Comparison of ENCODE assay signal across 13 cellular contexts in the genomic region with DNA sequence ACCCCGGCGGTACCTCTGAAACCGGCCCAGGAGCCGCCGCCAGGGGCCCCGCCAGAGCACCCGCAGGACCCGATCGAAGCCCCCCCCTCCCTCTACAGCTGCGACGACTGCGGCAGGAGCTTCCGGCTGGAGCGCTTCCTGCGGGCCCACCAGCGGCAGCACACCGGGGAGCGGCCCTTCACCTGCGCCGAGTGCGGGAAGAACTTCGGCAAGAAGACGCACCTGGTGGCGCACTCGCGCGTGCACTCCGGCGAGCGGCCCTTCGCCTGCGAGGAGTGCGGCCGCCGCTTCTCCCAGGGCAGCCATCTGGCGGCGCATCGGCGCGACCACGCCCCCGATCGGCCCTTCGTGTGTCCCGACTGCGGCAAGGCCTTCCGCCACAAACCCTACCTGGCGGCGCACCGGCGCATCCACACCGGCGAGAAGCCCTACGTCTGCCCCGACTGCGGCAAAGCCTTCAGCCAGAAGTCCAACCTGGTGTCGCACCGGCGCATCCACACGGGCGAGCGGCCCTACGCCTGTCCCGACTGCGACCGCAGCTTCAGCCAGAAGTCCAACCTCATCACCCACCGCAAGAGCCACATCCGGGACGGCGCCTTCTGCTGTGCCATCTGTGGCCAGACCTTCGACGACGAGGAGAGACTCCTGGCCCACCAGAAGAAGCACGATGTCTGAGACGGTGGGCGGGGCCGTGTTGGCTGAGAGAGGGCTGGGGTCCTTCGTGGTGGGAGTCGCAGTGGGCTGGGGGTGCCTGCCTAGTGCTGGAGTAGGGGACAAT. TPM values are rescaled to one million over a fixed set of nuclear protein-coding genes. Genes with fewer than 3 reads are reported as not detected.
DNase-seq lines count a peak whose midpoint lies in the region; ATAC-seq, FAIRE-seq and TF ChIP-seq lines count a peak whose summit lies in the region.
"Had no signal": no experiment of that assay in that cellular context is flagged by ENCODE, and none has a peak within 500 bp of the region (broad histone marks: within the 10 kb centered on the region; RNA-seq: fewer than 3 reads in every experiment).

No MANE protein-coding gene starts in this region.

- peaks cover 29 to 71% (median 67%) of the 10 kb centered on the region in 4 donors for H3K4me1 Mint-ChIP-seq in naive thymus-derived CD8-positive, alpha-beta T cell
- H3K4me1 Mint-ChIP-seq in type B pancreatic cell (ENCODE audit: unreplicated experiment): peaks cover 52% of the 10 kb centered on the region

- H3K36me3 ChIP-seq in heart right ventricle (peaks cover 0 to 57% (median 28%) of the 10 kb centered on the region in 9 donors), GM12878 (ENCODE audit: control insufficient read depth in 2 of 2, insufficient read depth in 2 of 2, low read length in 1 of 2) (peaks cover 17 to 20% of the 10 kb centered on the region in 2 experiments)

- peak overlapping the region in 2 of 10 donors; percentile 11 for H3K4me3 Mint-ChIP-seq in naive thymus-derived CD8-positive, alpha-beta T cell
- H3K4me3 Mint-ChIP-seq in type B pancreatic cell: peak overlapping the region; percentile 83
- H3K4me3 Mint-ChIP-seq: activated CD8-positive, alpha-beta T cell treated with anti-CD3 and anti-CD28 coated beads, Interleukin-2, amount 10 ng/mL, durations not matched to agents 7 days and 5 days had no signal

- CTCF ChIA-PET in GM12878 (lab: Yijun Ruan, JAX): interaction anchor here (7.7 kb wide), 1 partner anchor 33 kb away, joined by 70 read pairs; a partner anchor contains a TSS

- H3K79me2 ChIP-seq in GM12878 (ENCODE audit: control insufficient read depth, insufficient read depth, low read length): peaks cover 69% of the 10 kb centered on the region

- TF ChIP-seq EP300 in GM12878 (IDR thresholded peaks at IDR 0.05; ENCODE audit: borderline replicate concordance in 1 of 2, control insufficient read depth in 1 of 2, low read depth in 2 of 2, low read length in 2 of 2): no peak

- H3K9me3 ChIP-seq in heart right ventricle (no peaks in the 10 kb centered on the region), GM12878 (replicated peaks; ENCODE audit: control insufficient read depth, insufficient read depth, low read length) (no peaks in the 10 kb centered on the region)

- H3K4me3 ChIP-seq in heart right ventricle (no peak overlapping the region), GM12878 (peak overlapping the region; percentile 58; the same call in 1 of the 2 replicates)
- H3K4me3 ChIP-seq: smooth muscle cell had no signal

- no peak overlapping the region for H2AFZ ChIP-seq in GM12878 (ENCODE audit: control insufficient read depth, low read depth, low read length)

- intact Hi-C loops in heart right ventricle (cut with DNase I) (no loop called here), cardiac septum (cut with DNase I) (no loop called here), GM12878 (cut with micrococcal nuclease; ENCODE audit: unreplicated experiment) (no loop called here)

- H3K9me3 Mint-ChIP-seq in naive thymus-derived CD8-positive, alpha-beta T cell: no peaks in the 10 kb centered on the region
- no peaks in the 10 kb centered on the region for H3K9me3 Mint-ChIP-seq in type B pancreatic cell
- H3K9me3 Mint-ChIP-seq: central memory CD8-positive, alpha-beta T cell had no signal

- TF ChIP-seq CTCF in heart right ventricle (IDR thresholded peaks at IDR 0.05) (no peak), GM12878 (IDR thresholded peaks at IDR 0.05 in 2 of 3, conservative IDR thresholded peaks at IDR 0.05 in 1 of 3; ENCODE audit: control insufficient read depth in 2 of 3, extremely low read depth in 1 of 3, insufficient read depth in 1 of 3, low read depth in 3 of 3, low read length in 3 of 3) (no peak), type B pancreatic cell (conservative IDR thresholded peaks at IDR 0.05) (no peak)

- TF ChIP-seq RAD21 in GM12878 (IDR thresholded peaks at IDR 0.05; ENCODE audit: insufficient read depth, low read depth, low read length): no peak

- H3K27ac ChIP-seq in heart right ventricle (peak overlapping the region in 6 of 10 donors; percentile 11 to 50 (median 42)), GM12878 (ENCODE audit: control insufficient read depth, insufficient read depth) (no peak overlapping the region)

- no peak for FAIRE-seq in GM12878 (lab: Jason Lieb, UNC)

- peak overlapping the region in 6 of 10 donors; percentile 36 to 90 (median 62) for H3K27ac Mint-ChIP-seq in naive thymus-derived CD8-positive, alpha-beta T cell
- H3K27ac Mint-ChIP-seq in type B pancreatic cell: peak overlapping the region; percentile 94
- H3K27ac Mint-ChIP-seq: activated CD8-positive, alpha-beta T cell treated with anti-CD3 and anti-CD28 coated beads, Interleukin-2, amount 10 ng/mL, durations not matched to agents 7 days and 5 days had no signal

- DNase-seq in heart right ventricle (no peak), cardiac septum (ENCODE audit: low spot score) (no peak), GM12878 (ENCODE audit: low read depth, low spot score) (no peak), type B pancreatic cell (ENCODE audit: extremely low spot score, unreplicated experiment) (no peak), ecto neural progenitor cell (ENCODE audit: low spot score) (no peak)
- no peak for DNase-seq in naive thymus-derived CD8-positive, alpha-beta T cell
- DNase-seq: activated CD8-positive, alpha-beta T cell treated with anti-CD3 and anti-CD28 coated beads, Interleukin-2, amount 10 ng/mL, durations not matched to agents 7 days and 5 days; NCI-H2029; SHP77 had no signal

- no peak; the same call in none of the 2 replicates for TF ChIP-seq POLR2A in GM12878 (IDR thresholded peaks at IDR 0.05; ENCODE audit: low read depth, low read length)

- no TSS peak for BruUV-seq in GM12878 (replicated peaks; lab: Mats Ljungman, UMichigan)

- H3K4me2 ChIP-seq in GM12878 (ENCODE audit: control insufficient read depth, insufficient read depth): peak overlapping the region; percentile 58; the same call in 1 of the 2 replicates
- H3K4me2 ChIP-seq: smooth muscle cell had no signal

- RAD21 ChIA-PET in GM12878 (lab: Charles Lee; ENCODE audit: unreplicated experiment): interaction anchor here (2.9 kb wide), 1 partner anchor 34 kb away, joined by 15 read pairs; a partner anchor contains a TSS

- no peak for ATAC-seq in heart right ventricle
- no peak for ATAC-seq in GM12878
- no peak for ATAC-seq in naive thymus-derived CD8-positive, alpha-beta T cell
- ATAC-seq in GM21529 (IDR thresholded peaks at IDR 0.05; ENCODE audit: unreplicated experiment): no peak
- no peak for ATAC-seq in GM21528 (IDR thresholded peaks at IDR 0.05; ENCODE audit: low FRiP score, unreplicated experiment)
- ATAC-seq: activated CD8-positive, alpha-beta T cell treated with anti-CD3 and anti-CD28 coated beads, Interleukin-2, amount 10 ng/mL, durations not matched to agents 7 days and 5 days had no signal

- no peaks in the 10 kb centered on the region; the same call in 1 of the 2 replicates for H4K20me1 ChIP-seq in GM12878 (ENCODE audit: control insufficient read depth, insufficient read depth)

- POLR2A ChIA-PET in GM12878 (lab: Charles Lee): interaction anchor here (1.2 to 6.2 kb wide), 2 partner anchors 36 to 49 kb away, joined by 4 to 89 read pairs; partner anchors contain the start of genes ACTR3C and LRRC61
- POLR2A ChIA-PET in naive thymus-derived CD8-positive, alpha-beta T cell (lab: Charles Lee): interaction anchor here (2.2 kb wide), 1 partner anchor 11 kb away, joined by 5 read pairs; no protein-coding TSS in a partner anchor

- peaks cover 0 to 26% (median 0%) of the 10 kb centered on the region in 3 donors for H3K36me3 Mint-ChIP-seq in naive thymus-derived CD8-positive, alpha-beta T cell
- H3K36me3 Mint-ChIP-seq in type B pancreatic cell: peaks cover 23% of the 10 kb centered on the region

- SMC1A ChIA-PET in GM12878 (lab: Charles Lee; ENCODE audit: uncharacterized antibody, unreplicated experiment): interaction anchor here (0.9 to 1.3 kb wide), 2 partner anchors 37 to 38 kb away, joined by 3 read pairs; no protein-coding TSS in a partner anchor

- H3K9ac ChIP-seq in GM12878 (ENCODE audit: control insufficient read depth, insufficient read depth, low read length): no peak overlapping the region

- H3K27me3 Mint-ChIP-seq in naive thymus-derived CD8-positive, alpha-beta T cell: no peaks in the 10 kb centered on the region
- H3K27me3 Mint-ChIP-seq in type B pancreatic cell: no peaks in the 10 kb centered on the region
- H3K27me3 Mint-ChIP-seq: central memory CD8-positive, alpha-beta T cell had no signal

- WGBS in heart right ventricle, 2 donors: 81 to 85% methylated on average over 72 to 79 of the region's 79 CpGs
- WGBS in GM12878 (ENCODE audit: insufficient coverage, insufficient replicate concordance, low lambda C conversion rate, missing lambda C conversion rate): 98% methylated on average over 39 of the region's 79 CpGs

- H3K27me3 ChIP-seq in heart right ventricle (no peaks in the 10 kb centered on the region), GM12878 (replicated peaks in 1 of 2; ENCODE audit: control insufficient read depth in 2 of 2, insufficient read depth in 2 of 2, low read length in 1 of 2) (no peaks in the 10 kb centered on the region)

- in situ Hi-C loops in GM12878 (cut with MboI): no loop called here

- H3K4me1 ChIP-seq in heart right ventricle (peaks cover 16 to 65% (median 38%) of the 10 kb centered on the region in 9 donors), GM12878 (ENCODE audit: control insufficient read depth, insufficient read depth, low read length) (peaks cover 39% of the 10 kb centered on the region)

RNA-seq across cellular contexts. Expression of gene REPIN1, which starts 3.8 kb away (rescaled TPM):
- total RNA-seq in heart right ventricle (100 to 1,000 TPM in 8 of 10 donors, 10 to 100 TPM in 2; 88.7 to 132 (median 114) TPM), cardiac septum (85.5 TPM), GM12878 (2014; rRNA removed) (111 and 122 TPM in 2 replicates), GM12878 (2014; rRNA removed; fragmentation: Illumina TruSeq; extraction: Trizol) (32.1 and 38.7 TPM in 2 replicates), GM12878 (2021) (161 and 172 TPM in 2 replicates), type B pancreatic cell (ENCODE audit: low replicate concordance) (142 and 154 TPM in 2 replicates)
- polyA plus RNA-seq in heart right ventricle (10 to 100 TPM; 51.0 to 53.0 TPM), GM12878 (2011; rRNA removed) (56.3 and 88.0 TPM in 2 replicates), GM12878 (2014; fragmentation: Illumina TruSeq; extraction: Trizol) (22.3 and 47.3 TPM in 2 replicates), GM12878 (2014; fragmentation: Nextera tagmentation; extraction: Ambion mirVana) (10 to 100 TPM in 1 of 2 experiments, 1 to 10 TPM in 1; 5.1 to 12.6 TPM), GM12878 (2014; rRNA removed) (139 and 159 TPM in 2 replicates), GM12878 (2016; fragmentation: Nextera tagmentation; extraction: Ambion mirVana) (10 to 100 TPM; 66.4 to 87.4 TPM)
- total RNA-seq in GM12878 (2013; cell fraction: nucleolus; rRNA removed): 152 and 192 TPM in 2 replicates
- polyA plus RNA-seq in GM12878 (2011; ENCODE audit: low read depth): 43.7 TPM
- polyA plus RNA-seq in GM12878 (2011; cell fraction: cytosol; rRNA removed): 135 and 158 TPM in 2 replicates
- polyA plus RNA-seq in GM12878 (2011; cell fraction: nucleus; rRNA removed): 309 and 343 TPM in 2 replicates
- polyA plus RNA-seq in GM12878 (2012): 96.5 and 107 TPM in 2 replicates
- 40.9 and 86.3 TPM in 2 replicates for polyA minus RNA-seq in GM12878 (2011; rRNA and poly(A)+ RNA removed)
- polyA minus RNA-seq in GM12878 (2011; cell fraction: cytosol; rRNA and poly(A)+ RNA removed): 35.8 and 41.2 TPM in 2 replicates
- 59.8 and 89.9 TPM in 2 replicates for polyA minus RNA-seq in GM12878 (2011; cell fraction: nucleus; rRNA and poly(A)+ RNA removed)
- 100 to 1,000 TPM; 104 to 108 TPM for total RNA-seq in naive thymus-derived CD8-positive, alpha-beta T cell
- polyA plus RNA-seq in naive thymus-derived CD8-positive, alpha-beta T cell: 10 to 100 TPM; 39.8 to 73.0 (median 49.8) TPM

RNA-seq across cellular contexts. Expression of gene ZNF775, which starts 6.7 kb away (rescaled TPM):
- 1 to 10 TPM; 1.9 to 4.7 (median 2.9) TPM for total RNA-seq in heart right ventricle
- polyA plus RNA-seq in heart right ventricle: 1 to 10 TPM; 2.4 to 4.3 TPM
- total RNA-seq in cardiac septum: 3.4 TPM
- 7.9 and 10.6 TPM in 2 replicates for total RNA-seq in GM12878 (2013; cell fraction: nucleolus; rRNA removed)
- total RNA-seq in GM12878 (2014; rRNA removed): 7.2 and 11.0 TPM in 2 replicates
- total RNA-seq in GM12878 (2014; rRNA removed; fragmentation: Illumina TruSeq; extraction: Trizol): 2.3 and 2.8 TPM in 2 replicates
- total RNA-seq in GM12878 (2021): 12.1 and 14.3 TPM in 2 replicates
- 1.1 TPM for polyA plus RNA-seq in GM12878 (2011; ENCODE audit: low read depth)
- 1.8 and 3.6 TPM in 2 replicates for polyA plus RNA-seq in GM12878 (2011; rRNA removed)
- 3.6 and 8.5 TPM in 2 replicates for polyA plus RNA-seq in GM12878 (2011; cell fraction: cytosol; rRNA removed)
- polyA plus RNA-seq in GM12878 (2011; cell fraction: nucleus; rRNA removed): 9.0 and 11.2 TPM in 2 replicates
- 5.9 and 7.2 TPM in 2 replicates for polyA plus RNA-seq in GM12878 (2012)
- polyA plus RNA-seq in GM12878 (2014; fragmentation: Illumina TruSeq; extraction: Trizol): 0.32 and 0.71 TPM in 2 replicates
- under 1 TPM; 0.05 to 0.46 TPM for polyA plus RNA-seq in GM12878 (2014; fragmentation: Nextera tagmentation; extraction: Ambion mirVana)
- 9.7 and 11.8 TPM in 2 replicates for polyA plus RNA-seq in GM12878 (2014; rRNA removed)
- 1 to 10 TPM in 1 of 2 experiments, under 1 TPM in 1; 0.62 to 1.4 TPM for polyA plus RNA-seq in GM12878 (2016; fragmentation: Nextera tagmentation; extraction: Ambion mirVana)
- 1.1 and 3.0 TPM in 2 replicates for polyA minus RNA-seq in GM12878 (2011; rRNA and poly(A)+ RNA removed)
- 3.5 and 5.1 TPM in 2 replicates for polyA minus RNA-seq in GM12878 (2011; cell fraction: cytosol; rRNA and poly(A)+ RNA removed)
- polyA minus RNA-seq in GM12878 (2011; cell fraction: nucleus; rRNA and poly(A)+ RNA removed): 2.3 and 4.7 TPM in 2 replicates
- 1 to 10 TPM; 5.6 to 5.9 TPM for total RNA-seq in naive thymus-derived CD8-positive, alpha-beta T cell
- 1 to 10 TPM; 1.5 to 7.6 (median 3.1) TPM for polyA plus RNA-seq in naive thymus-derived CD8-positive, alpha-beta T cell
- total RNA-seq in type B pancreatic cell (ENCODE audit: low replicate concordance): 6.9 and 12.3 TPM in 2 replicates

RNA-seq across cellular contexts. Expression of gene RARRES2, which starts 31.0 kb away (rescaled TPM):
- total RNA-seq in heart right ventricle (10 to 100 TPM in 7 of 10 donors, 1 to 10 TPM in 3; 6.7 to 25.8 (median 16.2) TPM), cardiac septum (10.6 TPM), GM12878 (2014; rRNA removed) (0.23 and 0.33 TPM in 2 replicates), GM12878 (2014; rRNA removed; fragmentation: Illumina TruSeq; extraction: Trizol) (not detected in 2 replicates), GM12878 (2021) (0.96 and 2.2 TPM in 2 replicates), type B pancreatic cell (ENCODE audit: low replicate concordance) (16.3 and 109 TPM in 2 replicates)
- polyA plus RNA-seq in heart right ventricle (10 to 100 TPM; 25.6 to 33.0 TPM), GM12878 (2011; rRNA removed) (not detected in 2 replicates), GM12878 (2014; fragmentation: Illumina TruSeq; extraction: Trizol) (0.29 TPM in 1 of 2 replicates, not detected in the other), GM12878 (2014; fragmentation: Nextera tagmentation; extraction: Ambion mirVana) (under 1 TPM in 1 of 2 experiments, not detected in 1; 0.13 TPM), GM12878 (2014; rRNA removed) (0.18 and 0.41 TPM in 2 replicates), GM12878 (2016; fragmentation: Nextera tagmentation; extraction: Ambion mirVana) (under 1 TPM; 0.40 to 1.00 TPM)
- not detected in 2 replicates for total RNA-seq in GM12878 (2013; cell fraction: nucleolus; rRNA removed)
- polyA plus RNA-seq in GM12878 (2011; ENCODE audit: low read depth): 1.8 TPM
- polyA plus RNA-seq in GM12878 (2011; cell fraction: cytosol; rRNA removed): not detected in 2 replicates
- polyA plus RNA-seq in GM12878 (2011; cell fraction: nucleus; rRNA removed): not detected in 2 replicates
- 1.9 and 2.2 TPM in 2 replicates for polyA plus RNA-seq in GM12878 (2012)
- polyA minus RNA-seq in GM12878 (2011; rRNA and poly(A)+ RNA removed): not detected in 2 replicates
- polyA minus RNA-seq in GM12878 (2011; cell fraction: cytosol; rRNA and poly(A)+ RNA removed): not detected in 2 replicates
- not detected in 2 replicates for polyA minus RNA-seq in GM12878 (2011; cell fraction: nucleus; rRNA and poly(A)+ RNA removed)
- under 1 TPM in 1 of 2 experiments, not detected in 1; 0.29 TPM for total RNA-seq in naive thymus-derived CD8-positive, alpha-beta T cell
- polyA plus RNA-seq in naive thymus-derived CD8-positive, alpha-beta T cell: not detected
- total RNA-seq: activated CD8-positive, alpha-beta T cell treated with anti-CD3 and anti-CD28 coated beads, Interleukin-2, amount 10 ng/mL, durations not matched to agents 7 days and 5 days had no signal

RNA-seq across cellular contexts. Expression of gene ACTR3C, which starts 49.1 kb away (rescaled TPM):
- total RNA-seq in heart right ventricle: 1 to 10 TPM; 2.6 to 7.0 (median 3.5) TPM
- 1 to 10 TPM; 2.7 to 3.5 TPM for polyA plus RNA-seq in heart right ventricle
- total RNA-seq in cardiac septum: 4.6 TPM
- 55.8 and 61.6 TPM in 2 replicates for total RNA-seq in GM12878 (2013; cell fraction: nucleolus; rRNA removed)
- 8.6 and 8.9 TPM in 2 replicates for total RNA-seq in GM12878 (2014; rRNA removed)
- 6.1 and 6.3 TPM in 2 replicates for total RNA-seq in GM12878 (2014; rRNA removed; fragmentation: Illumina TruSeq; extraction: Trizol)
- total RNA-seq in GM12878 (2021): 3.5 and 6.5 TPM in 2 replicates
- polyA plus RNA-seq in GM12878 (2011; ENCODE audit: low read depth): 2.2 TPM
- 7.4 and 8.6 TPM in 2 replicates for polyA plus RNA-seq in GM12878 (2011; rRNA removed)
- polyA plus RNA-seq in GM12878 (2011; cell fraction: cytosol; rRNA removed): 3.3 and 4.1 TPM in 2 replicates
- 11.1 and 14.7 TPM in 2 replicates for polyA plus RNA-seq in GM12878 (2011; cell fraction: nucleus; rRNA removed)
- polyA plus RNA-seq in GM12878 (2012): 1.7 and 2.2 TPM in 2 replicates
- 3.3 and 3.4 TPM in 2 replicates for polyA plus RNA-seq in GM12878 (2014; fragmentation: Illumina TruSeq; extraction: Trizol)
- polyA plus RNA-seq in GM12878 (2014; fragmentation: Nextera tagmentation; extraction: Ambion mirVana): 1 to 10 TPM; 2.0 to 2.7 TPM
- polyA plus RNA-seq in GM12878 (2014; rRNA removed): 5.3 and 5.6 TPM in 2 replicates
- polyA plus RNA-seq in GM12878 (2016; fragmentation: Nextera tagmentation; extraction: Ambion mirVana): 10 to 100 TPM in 1 of 2 experiments, 1 to 10 TPM in 1; 6.6 to 10.2 TPM
- 21.7 and 27.0 TPM in 2 replicates for polyA minus RNA-seq in GM12878 (2011; rRNA and poly(A)+ RNA removed)
- 8.3 and 8.6 TPM in 2 replicates for polyA minus RNA-seq in GM12878 (2011; cell fraction: cytosol; rRNA and poly(A)+ RNA removed)
- 69.0 and 127 TPM in 2 replicates for polyA minus RNA-seq in GM12878 (2011; cell fraction: nucleus; rRNA and poly(A)+ RNA removed)
- total RNA-seq in naive thymus-derived CD8-positive, alpha-beta T cell: 10 to 100 TPM in 1 of 2 experiments, 1 to 10 TPM in 1; 9.8 to 12.8 TPM
- 1 to 10 TPM; 2.1 to 4.6 (median 3.5) TPM for polyA plus RNA-seq in naive thymus-derived CD8-positive, alpha-beta T cell
- 4.8 and 8.7 TPM in 2 replicates for total RNA-seq in type B pancreatic cell (ENCODE audit: low replicate concordance)

RNA-seq across cellular contexts. Expression of gene LRRC61, which starts 49.3 kb away (rescaled TPM):
- 1 to 10 TPM; 3.0 to 5.0 (median 3.9) TPM for total RNA-seq in heart right ventricle
- polyA plus RNA-seq in heart right ventricle: 1 to 10 TPM; 1.2 to 6.4 TPM
- 4.4 TPM for total RNA-seq in cardiac septum
- total RNA-seq in GM12878 (2013; cell fraction: nucleolus; rRNA removed): 16.2 and 18.9 TPM in 2 replicates
- 26.9 and 32.6 TPM in 2 replicates for total RNA-seq in GM12878 (2014; rRNA removed)
- total RNA-seq in GM12878 (2014; rRNA removed; fragmentation: Illumina TruSeq; extraction: Trizol): 6.9 and 9.2 TPM in 2 replicates
- total RNA-seq in GM12878 (2021): 28.9 and 31.1 TPM in 2 replicates
- polyA plus RNA-seq in GM12878 (2011; ENCODE audit: low read depth): 6.5 TPM
- polyA plus RNA-seq in GM12878 (2011; rRNA removed): 9.6 and 16.3 TPM in 2 replicates
- 34.0 and 39.8 TPM in 2 replicates for polyA plus RNA-seq in GM12878 (2011; cell fraction: cytosol; rRNA removed)
- 16.1 and 23.6 TPM in 2 replicates for polyA plus RNA-seq in GM12878 (2011; cell fraction: nucleus; rRNA removed)
- polyA plus RNA-seq in GM12878 (2012): 14.1 and 17.4 TPM in 2 replicates
- 3.6 and 5.9 TPM in 2 replicates for polyA plus RNA-seq in GM12878 (2014; fragmentation: Illumina TruSeq; extraction: Trizol)
- polyA plus RNA-seq in GM12878 (2014; fragmentation: Nextera tagmentation; extraction: Ambion mirVana): 1 to 10 TPM; 1.4 to 2.5 TPM
- 27.3 and 32.4 TPM in 2 replicates for polyA plus RNA-seq in GM12878 (2014; rRNA removed)
- 10 to 100 TPM; 44.9 to 54.2 TPM for polyA plus RNA-seq in GM12878 (2016; fragmentation: Nextera tagmentation; extraction: Ambion mirVana)
- polyA minus RNA-seq in GM12878 (2011; rRNA and poly(A)+ RNA removed): 19.7 and 23.8 TPM in 2 replicates
- polyA minus RNA-seq in GM12878 (2011; cell fraction: cytosol; rRNA and poly(A)+ RNA removed): 18.7 and 22.9 TPM in 2 replicates
- polyA minus RNA-seq in GM12878 (2011; cell fraction: nucleus; rRNA and poly(A)+ RNA removed): 5.9 and 13.7 TPM in 2 replicates
- total RNA-seq in naive thymus-derived CD8-positive, alpha-beta T cell: 10 to 100 TPM; 13.8 to 16.0 TPM
- polyA plus RNA-seq in naive thymus-derived CD8-positive, alpha-beta T cell: 10 to 100 TPM; 17.8 to 34.3 (median 33.5) TPM
- total RNA-seq in type B pancreatic cell (ENCODE audit: low replicate concordance): 13.0 and 17.7 TPM in 2 replicates
